ENCODE assay signal across 8 cellular contexts in the genomic region with DNA sequence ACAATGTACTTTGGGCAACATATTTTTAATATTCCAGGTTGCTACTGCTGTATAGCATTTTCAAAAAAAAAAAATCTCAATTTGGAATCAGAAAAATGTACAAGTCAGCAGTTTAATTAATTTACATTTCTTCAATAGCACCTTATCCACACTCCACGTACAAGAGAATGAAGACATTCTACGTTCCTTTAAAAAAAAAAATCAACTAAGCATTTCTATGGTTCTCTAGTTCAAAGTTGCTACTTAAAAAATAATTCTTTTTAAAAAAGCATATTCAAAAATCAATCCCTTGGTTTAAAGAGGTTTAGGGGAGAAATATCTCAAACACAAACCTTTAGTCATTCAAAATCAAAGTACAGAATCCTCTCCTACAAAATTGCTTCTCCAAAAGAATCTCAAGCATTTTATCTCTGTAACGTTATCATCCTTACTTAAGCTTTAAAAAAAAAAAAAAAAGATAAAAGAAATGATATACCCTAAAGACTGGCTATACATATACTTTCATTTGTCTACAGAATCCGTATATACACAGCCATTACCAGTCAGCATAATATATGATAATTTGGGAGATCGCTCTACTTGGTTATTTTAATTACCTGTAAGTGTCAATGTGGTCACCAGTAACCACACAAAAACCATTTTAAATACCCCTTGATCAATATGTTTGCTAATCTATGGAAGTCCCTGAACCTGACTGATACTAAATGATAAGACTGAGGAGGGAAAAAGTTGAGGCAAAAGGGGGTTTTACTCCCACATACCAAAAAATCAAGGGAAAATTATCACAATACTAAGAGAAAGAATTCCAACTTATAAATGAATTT. TPM values are rescaled to one million over a fixed set of nuclear protein-coding genes. Genes with fewer than 3 reads are reported as not detected.
DNase-seq lines count a peak whose midpoint lies in the region; TF ChIP-seq lines count a peak whose summit lies in the region.

No MANE protein-coding gene starts in this region.

- H4K20me1 ChIP-seq in OCI-LY3 (ENCODE audit: insufficient read depth, low read length) = peaks cover 56% of the 10 kb centered on the region

- peaks cover 26% of the 10 kb centered on the region for H3K4me1 Mint-ChIP-seq in progenitor cell of endocrine pancreas (ENCODE audit: low read depth)

- no peak overlapping the region for H2AFZ ChIP-seq in OCI-LY3 (ENCODE audit: low read depth, low read length)

- H3K27me3 Mint-ChIP-seq in progenitor cell of endocrine pancreas = no peaks in the 10 kb centered on the region

- peaks cover 3% of the 10 kb centered on the region for H3K36me3 Mint-ChIP-seq in progenitor cell of endocrine pancreas (ENCODE audit: insufficient read depth)

- peak overlapping the region; percentile 93 for H3K4me2 ChIP-seq in OCI-LY3 (ENCODE audit: low read length)

- H3K36me3 ChIP-seq in OCI-LY3 (replicated peaks; ENCODE audit: low read depth, low read length) = no peaks in the 10 kb centered on the region
- H3K36me3 ChIP-seq in endocrine pancreas (ENCODE audit: control insufficient read depth, insufficient read depth, low read length) = no peaks in the 10 kb centered on the region

- in situ Hi-C loops in G401 (cut with HindIII; ENCODE audit: low sequenced_read_pairs) = no loop called here

- H3K9me3 ChIP-seq in OCI-LY3 (ENCODE audit: insufficient read depth, low read length) (no peaks in the 10 kb centered on the region), endocrine pancreas (ENCODE audit: control insufficient read depth, low read length) (no peaks in the 10 kb centered on the region)

- peak; percentile 27 for DNase-seq in G401 (ENCODE audit: low spot score)
- DNase-seq in progenitor cell of endocrine pancreas (ENCODE audit: low spot score, unreplicated experiment) = no peak
- no peak for DNase-seq in central memory CD4-positive, alpha-beta T cell
- DNase-seq in C1 segment of cervical spinal cord (lab: John Stamatoyannopoulos, UW) = no peak
- DNase-seq in midbrain (lab: John Stamatoyannopoulos, UW) = no peak
- no peak for DNase-seq in activated CD4-positive, alpha-beta T cell treated with anti-CD3 and anti-CD28 coated beads for 4 hours

- TF ChIP-seq CTCF in OCI-LY3 (IDR thresholded peaks at IDR 0.05; ENCODE audit: low read depth, low read length) (no peak), progenitor cell of endocrine pancreas (IDR thresholded peaks at IDR 0.05; ENCODE audit: unreplicated experiment) (no peak)

- H3K4me3 ChIP-seq in OCI-LY3 (ENCODE audit: low read length) (peak overlapping the region; percentile 94), endocrine pancreas (ENCODE audit: control insufficient read depth, insufficient read depth, low read length) (peak overlapping the region; percentile 91)

- H3K9me3 Mint-ChIP-seq in progenitor cell of endocrine pancreas (ENCODE audit: low read depth) = no peaks in the 10 kb centered on the region

- no peaks in the 10 kb centered on the region for H3K27me3 ChIP-seq in OCI-LY3 (ENCODE audit: low read depth, low read length)
- no peaks in the 10 kb centered on the region for H3K27me3 ChIP-seq in endocrine pancreas (ENCODE audit: control insufficient read depth, insufficient read depth, low read length)

- peak overlapping the region; percentile 62 for H3K27ac Mint-ChIP-seq in progenitor cell of endocrine pancreas

- H3K4me3 Mint-ChIP-seq in progenitor cell of endocrine pancreas (ENCODE audit: low read depth) = peak overlapping the region; percentile 96

- peaks cover 73% of the 10 kb centered on the region for H3K79me2 ChIP-seq in OCI-LY3 (ENCODE audit: low read length)

- H3K27ac ChIP-seq in OCI-LY3 (ENCODE audit: low read length) = no peak overlapping the region

- H3K9ac ChIP-seq in OCI-LY3 (ENCODE audit: low read length) (peak overlapping the region; percentile 79; the same call in 1 of the 2 replicates), endocrine pancreas (ENCODE audit: control insufficient read depth, insufficient read depth, low read length) (no peak overlapping the region)

- H3K4me1 ChIP-seq in OCI-LY3 (ENCODE audit: low read length) = peaks cover 28% of the 10 kb centered on the region
- peaks cover 10% of the 10 kb centered on the region for H3K4me1 ChIP-seq in endocrine pancreas (ENCODE audit: control insufficient read depth, insufficient read depth, low read length)

RNA-seq across cellular contexts. Expression of a gene that starts 2.7 kb away (rescaled TPM):
- total RNA-seq in G401 (2014; rRNA removed; shearing (Covaris generic)) = 40.7 and 62.6 TPM in 2 replicates
- 141 and 151 TPM in 2 replicates for total RNA-seq in progenitor cell of endocrine pancreas
